Comparison of ENCODE assay signal across 1 cellular context in genomic region chr12:111413442-111414086, GRCh38.
TF ChIP-seq lines count a peak whose summit lies in the region.

No MANE protein-coding gene starts in this region.

TF ChIP-seq in K562, 482 proteins besides CTCF, POLR2A, EP300 and RAD21 (continued from another document):
- TF ChIP-seq PHTF2 (CRISPR knock-in tag; IDR thresholded peaks at IDR 0.05) (no peak), FOXM1 (IDR thresholded peaks at IDR 0.05; ENCODE audit: low read depth) (no peak), FOXM1 (CRISPR knock-in tag; IDR thresholded peaks at IDR 0.05; ENCODE audit: low read depth) (no peak), JUN (IDR thresholded peaks at IDR 0.05; ENCODE audit: borderline replicate concordance, low read depth, low read length) (peak; percentile 9; the same call in 1 of the 2 replicates), JUN (CRISPR knock-in tag; IDR thresholded peaks at IDR 0.05; ENCODE audit: borderline replicate concordance) (no peak), ZBTB17 (CRISPR knock-in tag; IDR thresholded peaks at IDR 0.05) (no peak), CHD1 (IDR thresholded peaks at IDR 0.05; ENCODE audit: low read length) (no peak), DPF2 (IDR thresholded peaks at IDR 0.05) (peak; percentile 56), ZNF764 (CRISPR knock-in tag; IDR thresholded peaks at IDR 0.05; ENCODE audit: low read depth) (no peak), ZNF561 (CRISPR knock-in tag; conservative IDR thresholded peaks at IDR 0.05) (no peak), NR2C2 (CRISPR knock-in tag; IDR thresholded peaks at IDR 0.05) (no peak), NR2C2 (tag; IDR thresholded peaks at IDR 0.05) (0 out of 2 replicates have a peak, but pooled peaks have one; percentile 3), ZNF717 (CRISPR knock-in tag; IDR thresholded peaks at IDR 0.05) (no peak), ESRRA (IDR thresholded peaks at IDR 0.05; ENCODE audit: borderline replicate concordance, low read depth) (0 out of 2 replicates have a peak, but pooled peaks have one; percentile 43), FOXJ2 (tag; IDR thresholded peaks at IDR 0.05) (no peak), ARID3A (IDR thresholded peaks at IDR 0.05; ENCODE audit: borderline replicate concordance, low read depth, low read length) (0 out of 2 replicates have a peak, but pooled peaks have one; percentile 16), HDAC8 (tag; IDR thresholded peaks at IDR 0.05) (no peak), ZKSCAN8 (CRISPR knock-in tag; IDR thresholded peaks at IDR 0.05) (peak; percentile 100), MCM2 (IDR thresholded peaks at IDR 0.05; ENCODE audit: low read depth) (no peak), CXXC5 (CRISPR knock-in tag; IDR thresholded peaks at IDR 0.05) (no peak), NBN (IDR thresholded peaks at IDR 0.05; ENCODE audit: low read depth) (no peak), POLR2AphosphoS2 (IDR thresholded peaks at IDR 0.05; ENCODE audit: low read length) (no peak), CBX5 (IDR thresholded peaks at IDR 0.05; ENCODE audit: borderline replicate concordance, low read depth) (no peak), KLF10 (CRISPR knock-in tag; IDR thresholded peaks at IDR 0.05) (no peak), SMAD2 (IDR thresholded peaks at IDR 0.05; ENCODE audit: low read depth, low read length) (no peak), CREB3L1 (IDR thresholded peaks at IDR 0.05; ENCODE audit: borderline replicate concordance, low read depth) (no peak), ARID1B (IDR thresholded peaks at IDR 0.05) (peak; percentile 60; the same call in 1 of the 2 replicates), CEBPG (CRISPR knock-in tag; IDR thresholded peaks at IDR 0.05) (no peak), CEBPG (tag; conservative IDR thresholded peaks at IDR 0.05 in 1 of 2, IDR thresholded peaks at IDR 0.05 in 1 of 2) (no peak), ZNF324 (CRISPR knock-in tag; IDR thresholded peaks at IDR 0.05) (no peak), ASH1L (IDR thresholded peaks at IDR 0.05; ENCODE audit: borderline replicate concordance, low read depth, partially characterized antibody) (no peak), TGIF2 (CRISPR knock-in tag; IDR thresholded peaks at IDR 0.05) (no peak), TAL1 (IDR thresholded peaks at IDR 0.05) (no peak), JUND (IDR thresholded peaks at IDR 0.05; ENCODE audit: borderline replicate concordance, low read depth, low read length) (peak; percentile 84), JUND (tag; IDR thresholded peaks at IDR 0.05; ENCODE audit: borderline replicate concordance, low read depth, low read length) (no peak), NFIC (IDR thresholded peaks at IDR 0.05) (no peak), NFATC3 (IDR thresholded peaks at IDR 0.05) (no peak), ZNF224 (CRISPR knock-in tag; IDR thresholded peaks at IDR 0.05) (no peak), NR2C1 (IDR thresholded peaks at IDR 0.05) (no peak), NR2C1 (tag; IDR thresholded peaks at IDR 0.05) (peak; percentile 49; the same call in 1 of the 2 replicates), ZNF699 (CRISPR knock-in tag; IDR thresholded peaks at IDR 0.05; ENCODE audit: insufficient replicate concordance) (no peak), CTCFL (IDR thresholded peaks at IDR 0.05; ENCODE audit: borderline replicate concordance, insufficient read depth, low read depth, low read length, poor library complexity, severe bottlenecking) (no peak), ZNF140 (CRISPR knock-in tag; IDR thresholded peaks at IDR 0.05) (no peak), SLC30A9 (CRISPR knock-in tag; IDR thresholded peaks at IDR 0.05) (no peak), MTA3 (IDR thresholded peaks at IDR 0.05; ENCODE audit: borderline replicate concordance) (no peak)
- TF ChIP-seq, protein P1, sequence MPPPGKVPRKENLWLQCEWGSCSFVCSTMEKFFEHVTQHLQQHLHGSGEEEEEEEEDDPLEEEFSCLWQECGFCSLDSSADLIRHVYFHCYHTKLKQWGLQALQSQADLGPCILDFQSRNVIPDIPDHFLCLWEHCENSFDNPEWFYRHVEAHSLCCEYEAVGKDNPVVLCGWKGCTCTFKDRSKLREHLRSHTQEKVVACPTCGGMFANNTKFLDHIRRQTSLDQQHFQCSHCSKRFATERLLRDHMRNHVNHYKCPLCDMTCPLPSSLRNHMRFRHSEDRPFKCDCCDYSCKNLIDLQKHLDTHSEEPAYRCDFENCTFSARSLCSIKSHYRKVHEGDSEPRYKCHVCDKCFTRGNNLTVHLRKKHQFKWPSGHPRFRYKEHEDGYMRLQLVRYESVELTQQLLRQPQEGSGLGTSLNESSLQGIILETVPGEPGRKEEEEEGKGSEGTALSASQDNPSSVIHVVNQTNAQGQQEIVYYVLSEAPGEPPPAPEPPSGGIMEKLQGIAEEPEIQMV (tag; conservative IDR thresholded peaks at IDR 0.05; ENCODE audit: low read depth), result no peak
- TF ChIP-seq, protein P2, sequence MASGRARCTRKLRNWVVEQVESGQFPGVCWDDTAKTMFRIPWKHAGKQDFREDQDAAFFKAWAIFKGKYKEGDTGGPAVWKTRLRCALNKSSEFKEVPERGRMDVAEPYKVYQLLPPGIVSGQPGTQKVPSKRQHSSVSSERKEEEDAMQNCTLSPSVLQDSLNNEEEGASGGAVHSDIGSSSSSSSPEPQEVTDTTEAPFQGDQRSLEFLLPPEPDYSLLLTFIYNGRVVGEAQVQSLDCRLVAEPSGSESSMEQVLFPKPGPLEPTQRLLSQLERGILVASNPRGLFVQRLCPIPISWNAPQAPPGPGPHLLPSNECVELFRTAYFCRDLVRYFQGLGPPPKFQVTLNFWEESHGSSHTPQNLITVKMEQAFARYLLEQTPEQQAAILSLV (tag; IDR thresholded peaks at IDR 0.05), result no peak
- TF ChIP-seq, protein P3, sequence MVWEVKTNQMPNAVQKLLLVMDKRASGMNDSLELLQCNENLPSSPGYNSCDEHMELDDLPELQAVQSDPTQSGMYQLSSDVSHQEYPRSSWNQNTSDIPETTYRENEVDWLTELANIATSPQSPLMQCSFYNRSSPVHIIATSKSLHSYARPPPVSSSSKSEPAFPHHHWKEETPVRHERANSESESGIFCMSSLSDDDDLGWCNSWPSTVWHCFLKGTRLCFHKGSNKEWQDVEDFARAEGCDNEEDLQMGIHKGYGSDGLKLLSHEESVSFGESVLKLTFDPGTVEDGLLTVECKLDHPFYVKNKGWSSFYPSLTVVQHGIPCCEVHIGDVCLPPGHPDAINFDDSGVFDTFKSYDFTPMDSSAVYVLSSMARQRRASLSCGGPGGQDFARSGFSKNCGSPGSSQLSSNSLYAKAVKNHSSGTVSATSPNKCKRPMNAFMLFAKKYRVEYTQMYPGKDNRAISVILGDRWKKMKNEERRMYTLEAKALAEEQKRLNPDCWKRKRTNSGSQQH (CRISPR knock-in tag; IDR thresholded peaks at IDR 0.05), result no peak
- TF ChIP-seq, protein P4, sequence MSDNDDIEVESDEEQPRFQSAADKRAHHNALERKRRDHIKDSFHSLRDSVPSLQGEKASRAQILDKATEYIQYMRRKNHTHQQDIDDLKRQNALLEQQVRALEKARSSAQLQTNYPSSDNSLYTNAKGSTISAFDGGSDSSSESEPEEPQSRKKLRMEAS (CRISPR knock-in tag; IDR thresholded peaks at IDR 0.05), result 0 out of 2 replicates have a peak, but pooled peaks have one; percentile 37
- TF ChIP-seq, protein P5, sequence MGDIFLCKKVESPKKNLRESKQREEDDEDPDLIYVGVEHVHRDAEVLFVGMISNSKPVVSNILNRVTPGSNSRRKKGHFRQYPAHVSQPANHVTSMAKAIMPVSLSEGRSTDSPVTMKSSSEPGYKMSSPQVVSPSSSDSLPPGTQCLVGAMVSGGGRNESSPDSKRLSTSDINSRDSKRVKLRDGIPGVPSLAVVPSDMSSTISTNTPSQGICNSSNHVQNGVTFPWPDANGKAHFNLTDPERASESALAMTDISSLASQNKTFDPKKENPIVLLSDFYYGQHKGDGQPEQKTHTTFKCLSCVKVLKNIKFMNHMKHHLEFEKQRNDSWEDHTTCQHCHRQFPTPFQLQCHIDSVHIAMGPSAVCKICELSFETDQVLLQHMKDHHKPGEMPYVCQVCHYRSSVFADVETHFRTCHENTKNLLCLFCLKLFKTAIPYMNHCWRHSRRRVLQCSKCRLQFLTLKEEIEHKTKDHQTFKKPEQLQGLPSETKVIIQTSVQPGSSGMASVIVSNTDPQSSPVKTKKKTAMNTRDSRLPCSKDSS (IDR thresholded peaks at IDR 0.05; ENCODE audit: low read depth, partially characterized antibody), result no peak
- TF ChIP-seq, protein P6, sequence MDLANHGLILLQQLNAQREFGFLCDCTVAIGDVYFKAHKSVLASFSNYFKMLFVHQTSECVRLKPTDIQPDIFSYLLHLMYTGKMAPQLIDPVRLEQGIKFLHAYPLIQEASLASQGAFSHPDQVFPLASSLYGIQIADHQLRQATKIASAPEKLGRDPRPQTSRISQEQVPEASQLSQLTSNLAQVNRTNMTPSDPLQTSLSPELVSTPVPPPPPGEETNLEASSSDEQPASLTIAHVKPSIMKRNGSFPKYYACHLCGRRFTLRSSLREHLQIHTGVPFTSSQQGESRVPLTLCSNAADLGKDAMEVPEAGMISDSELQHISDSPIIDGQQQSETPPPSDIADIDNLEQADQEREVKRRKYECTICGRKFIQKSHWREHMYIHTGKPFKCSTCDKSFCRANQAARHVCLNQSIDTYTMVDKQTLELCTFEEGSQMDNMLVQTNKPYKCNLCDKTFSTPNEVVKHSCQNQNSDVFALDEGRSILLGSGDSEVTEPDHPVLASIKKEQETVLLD (IDR thresholded peaks at IDR 0.05), result peak; percentile 35; the same call in 1 of the 2 replicates
